In genomic region chr5:56669534-56670483, GRCh38 we compare ENCODE assay signal across 8 cellular contexts.
DNase-seq lines count a peak whose midpoint lies in the region; ATAC-seq, FAIRE-seq and TF ChIP-seq lines count a peak whose summit lies in the region.

No MANE protein-coding gene starts in this region.

- no peak overlapping the region for H3K4me3 ChIP-seq in aorta (ENCODE audit: low read length in 2 of 2)

- no peaks in the 10 kb centered on the region for H3K4me1 ChIP-seq in aorta (ENCODE audit: control insufficient read depth in 1 of 2, insufficient read depth in 2 of 2, low read length in 2 of 2)

- no peak for FAIRE-seq in urothelium cell line (lab: Jason Lieb, UNC)

- H3K36me3 ChIP-seq in aorta (ENCODE audit: control insufficient read depth in 1 of 2, insufficient read depth in 2 of 2, low read length in 1 of 2) = no peaks in the 10 kb centered on the region

- H3K27ac ChIP-seq in aorta (ENCODE audit: low read depth in 1 of 2, low read length in 2 of 2) = no peak overlapping the region

- H3K9me3 ChIP-seq in aorta (ENCODE audit: control insufficient read depth, low read length) = no peaks in the 10 kb centered on the region

- 67 to 76% methylated on average over 10 of the region's 10 CpGs for WGBS in aorta, 2 donors

- peak; percentile 49 for TF ChIP-seq POLR2A in Raji (IDR thresholded peaks at IDR 0.05; ENCODE audit: insufficient read depth, low read depth, low read length)

- intact Hi-C loops in aorta (cut with DNase I) = no loop called here

- H3K27me3 ChIP-seq in aorta (ENCODE audit: control insufficient read depth in 1 of 2, insufficient read depth in 2 of 2, low read length in 1 of 2) = no peaks in the 10 kb centered on the region

- peak; percentile 70 for DNase-seq in DMS153 (lab: John Stamatoyannopoulos, UW)
- peak; percentile 10 for DNase-seq in cerebellar cortex (ENCODE audit: low spot score)
- DNase-seq in mucosa of gallbladder (ENCODE audit: low spot score) = peak; percentile 52
- DNase-seq in aorta = peak in 1 of 2 donors; percentile 83
- DNase-seq in urothelium cell line (ENCODE audit: low spot score) = no peak

- ATAC-seq in GM19463 (IDR thresholded peaks at IDR 0.05; ENCODE audit: unreplicated experiment) (peak; percentile 94), HG03520 (IDR thresholded peaks at IDR 0.05; ENCODE audit: unreplicated experiment) (peak; percentile 97), aorta (ENCODE audit: low FRiP score) (peak; percentile 71)
